Comparison of ENCODE assay signal across 9 cellular contexts in the genomic region with DNA sequence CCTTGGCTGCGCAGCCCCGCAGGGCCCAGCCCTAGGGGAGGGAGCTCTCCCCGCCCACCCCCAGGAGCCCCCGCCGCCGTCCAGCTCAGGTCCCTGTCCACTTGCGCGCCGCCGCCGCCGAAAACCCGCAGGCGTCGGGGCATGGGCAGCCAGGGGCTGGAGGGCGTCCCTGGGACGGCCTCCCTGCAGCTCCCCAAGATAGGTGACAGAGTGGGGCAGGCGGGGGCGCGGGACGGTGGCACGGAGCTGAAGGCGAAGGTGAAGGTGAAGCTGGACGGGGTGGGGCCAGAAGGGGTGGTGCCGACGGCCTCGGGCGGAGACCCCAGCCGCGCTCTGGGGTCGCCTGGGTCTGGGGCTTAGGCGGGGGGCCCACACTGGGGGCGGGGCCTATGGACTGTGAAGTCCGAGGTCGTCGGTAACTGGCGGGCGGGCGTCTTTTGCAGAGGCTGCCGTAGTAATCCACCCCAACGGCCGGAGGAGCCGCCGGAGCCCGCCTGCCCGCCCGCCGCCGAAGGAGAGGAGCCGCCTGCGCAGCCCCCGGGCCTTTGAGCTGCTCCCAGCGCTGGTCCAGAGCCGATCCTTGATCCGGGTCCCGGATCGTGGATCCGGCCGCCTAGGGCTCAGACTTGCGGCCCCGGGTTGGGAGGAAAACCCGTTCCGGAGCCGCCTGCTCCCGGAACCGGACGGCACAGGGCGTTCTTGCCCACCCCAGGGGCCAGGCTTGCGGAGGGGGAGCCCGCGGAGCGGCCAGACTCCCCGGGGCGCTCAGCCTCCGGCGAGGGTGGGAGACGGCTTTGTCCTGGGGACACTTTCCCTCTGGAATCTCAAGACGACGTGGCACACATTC. TPM values are rescaled to one million over a fixed set of nuclear protein-coding genes. Genes with fewer than 3 reads are reported as not detected.
DNase-seq lines count a peak whose midpoint lies in the region; ATAC-seq, FAIRE-seq and TF ChIP-seq lines count a peak whose summit lies in the region.
"Had no signal": no experiment of that assay in that cellular context is flagged by ENCODE, and none has a peak within 500 bp of the region (broad histone marks: within the 10 kb centered on the region; RNA-seq: fewer than 3 reads in every experiment).

No MANE protein-coding gene starts in this region.

- no peaks in the 10 kb centered on the region for H3K9me3 ChIP-seq in adipocyte (ENCODE audit: control insufficient read depth, low read length)
- no peaks in the 10 kb centered on the region for H3K9me3 ChIP-seq in heart left ventricle
- no peaks in the 10 kb centered on the region for H3K9me3 ChIP-seq in pancreas

- no peak for TF ChIP-seq CTCF in heart left ventricle (IDR thresholded peaks at IDR 0.05)
- no peak for TF ChIP-seq CTCF in pancreas (IDR thresholded peaks at IDR 0.05)

- ATAC-seq in heart left ventricle (peak in 3 of 4 donors; percentile 11 to 30 (median 15)), pancreas (peak in 3 of 4 donors; percentile 1 to 28 (median 26)), GM18505 (IDR thresholded peaks at IDR 0.05; ENCODE audit: unreplicated experiment) (no peak)

- H3K36me3 ChIP-seq in adipocyte (ENCODE audit: control insufficient read depth, insufficient read depth, low read length, severe bottlenecking) (peaks cover 43% of the 10 kb centered on the region), heart left ventricle (peaks cover 0 to 40% (median 12%) of the 10 kb centered on the region in 9 donors), pancreas (peaks cover 0 to 5% (median 0%) of the 10 kb centered on the region in 3 donors)

- H3K27me3 ChIP-seq in adipocyte (replicated peaks; ENCODE audit: control insufficient read depth, insufficient read depth, low read length) (no peaks in the 10 kb centered on the region), heart left ventricle (no peaks in the 10 kb centered on the region), pancreas (no peaks in the 10 kb centered on the region)

- DNase-seq in D341Med (ENCODE audit: low spot score) (peak; percentile 60), adipocyte (ENCODE audit: low read depth) (no peak), heart left ventricle (peak in 3 of 5 donors; percentile 52 to 81 (median 66)), pancreas (peak in 1 of 6 donors; percentile 83), DMS153 (lab: John Stamatoyannopoulos, UW) (no peak), amniotic stem cell (lab: John Stamatoyannopoulos, UW) (no peak)
- no peak for DNase-seq in activated CD4-positive, alpha-beta T cell treated with anti-CD3 and anti-CD28 coated beads, Interleukin-2, amount 50 U/mL, for 1 hour
- DNase-seq: stimulated activated CD4-positive, alpha-beta T cell treated with anti-CD3 and anti-CD28 coated beads, Interleukin-2, amount 100 ng/mL, for 48 hours had no signal

- H3K4me1 ChIP-seq in adipocyte (ENCODE audit: control insufficient read depth, insufficient read depth, low read length) (peaks cover 14% of the 10 kb centered on the region), heart left ventricle (peaks cover 9 to 86% (median 40%) of the 10 kb centered on the region in 12 donors), pancreas (no peaks in the 10 kb centered on the region)

- H3K4me3 ChIP-seq in adipocyte (ENCODE audit: low read length) (peak overlapping the region; percentile 65), heart left ventricle (peak overlapping the region in 10 of 12 donors; percentile 21 to 46 (median 30)), pancreas (no peak overlapping the region)

- intact Hi-C loops in heart left ventricle (cut with DNase I): loop anchor here in 9 of 10 donors (2.0 to 10.0 kb wide), 10 partner anchors 105 to 228 kb away; a partner anchor contains a TSS
- intact Hi-C loops in pancreas (cut with DNase I): no loop called here

- peak overlapping the region; percentile 1 to 84 (median 60) for H3K27ac ChIP-seq in heart left ventricle
- no peak overlapping the region for H3K27ac ChIP-seq in pancreas

- TF ChIP-seq POLR2A in heart left ventricle (IDR thresholded peaks at IDR 0.05) (no peak), GM18505 (IDR thresholded peaks at IDR 0.05; ENCODE audit: borderline replicate concordance, extremely low read depth, insufficient read depth, insufficient read length) (no peak)

- 61 to 82% (median 64%) methylated on average over 42 to 79 of the region's 79 CpGs for WGBS in heart left ventricle, 4 donors
- WGBS in pancreas, 2 donors: 80 to 85% methylated on average over 60 to 79 of the region's 79 CpGs

- no peak for FAIRE-seq in pancreas (lab: Jason Lieb, UNC)

- peak overlapping the region; percentile 68 for H3K9ac ChIP-seq in adipocyte (ENCODE audit: low read length)

RNA-seq across cellular contexts. Expression of a gene that starts 27.0 kb away (rescaled TPM):
- total RNA-seq in heart left ventricle: 10 to 100 TPM; 12.8 to 55.2 (median 17.8) TPM
- polyA plus RNA-seq in heart left ventricle: 10 to 100 TPM; 22.1 to 41.0 TPM
- 10 to 100 TPM; 12.0 to 38.1 (median 24.3) TPM for total RNA-seq in pancreas
- 10 to 100 TPM; 67.3 to 77.5 TPM for polyA plus RNA-seq in pancreas

Comparison
In these comparisons a context has a peak if more than half of its experiments do, and no peak if none do; other contexts are left out.
1. DNase-seq: peak in D341Med (single experiment) and heart left ventricle (3 of 5); none in adipocyte (single experiment), DMS153 (single experiment), activated CD4-positive, alpha-beta T cell treated with anti-CD3 and anti-CD28 coated beads, Interleukin-2, amount 50 U/mL, for 1 hour (single experiment) and amniotic stem cell (single experiment).
2. H3K4me3 ChIP-seq: peak in adipocyte (single experiment) and heart left ventricle (10 of 12); none in pancreas (0 of 4).
3. H3K27ac ChIP-seq: peak in heart left ventricle (12 of 12); none in pancreas (0 of 4).
4. intact Hi-C loops: an anchor here in heart left ventricle (2.0 to 10.0 kb wide); none called in pancreas.